21 cellular contexts compared by ENCODE assay signal in the genomic region with DNA sequence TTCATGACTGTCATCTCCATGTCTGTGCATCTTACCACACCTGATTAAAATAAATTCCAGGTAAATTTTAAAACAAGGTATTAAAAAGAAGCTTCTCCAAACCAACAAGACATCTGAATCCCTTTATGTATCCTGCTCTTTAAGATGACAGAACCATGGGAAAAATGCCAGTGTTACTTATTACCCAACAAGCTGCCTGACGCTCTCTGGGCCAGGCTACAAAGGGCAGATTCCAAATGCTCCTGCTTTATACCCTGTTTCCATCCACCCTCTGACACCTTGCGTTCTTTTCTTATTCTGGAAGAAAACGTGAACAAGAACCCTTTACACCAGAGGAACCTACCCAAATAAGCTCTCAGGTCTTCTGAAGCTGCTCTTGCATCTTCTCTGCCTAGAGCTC.
DNase-seq lines count a peak whose midpoint lies in the region; ATAC-seq and TF ChIP-seq lines count a peak whose summit lies in the region.
"Had no signal": no experiment of that assay in that cellular context is flagged by ENCODE, and none has a peak within 500 bp of the region (broad histone marks: within the 10 kb centered on the region; RNA-seq: fewer than 3 reads in every experiment).

No MANE protein-coding gene starts in this region.

- WGBS in right lobe of liver (ENCODE audit: insufficient coverage, low coverage, low lambda C conversion rate, missing lambda C conversion rate) = 23% methylated on average over 3 of the region's 3 CpGs

- H3K9me3 Mint-ChIP-seq in activated CD8-positive, alpha-beta memory T cell treated with anti-CD3 and anti-CD28 coated beads, Interleukin-2, amount 10 ng/mL, durations not matched to agents 7 days and 5 days (ENCODE audit: low read depth) = no peaks in the 10 kb centered on the region
- H3K9me3 Mint-ChIP-seq: CD8-positive, alpha-beta T cell had no signal

- no peaks in the 10 kb centered on the region for H3K36me3 Mint-ChIP-seq in activated CD8-positive, alpha-beta memory T cell treated with anti-CD3 and anti-CD28 coated beads, Interleukin-2, amount 10 ng/mL, durations not matched to agents 7 days and 5 days
- H3K36me3 Mint-ChIP-seq: CD4-positive, CD25-positive, alpha-beta regulatory T cell; CD8-positive, alpha-beta T cell had no signal

- H3K4me1 ChIP-seq in right lobe of liver = peaks cover 0 to 7% (median 0%) of the 10 kb centered on the region in 4 donors
- H3K4me1 ChIP-seq: BLaER1 had no signal

- no peaks in the 10 kb centered on the region for H3K9me3 ChIP-seq in right lobe of liver
- H3K9me3 ChIP-seq: BLaER1 had no signal

- no peak overlapping the region for H3K27ac Mint-ChIP-seq in activated CD8-positive, alpha-beta memory T cell treated with anti-CD3 and anti-CD28 coated beads, Interleukin-2, amount 10 ng/mL, durations not matched to agents 7 days and 5 days
- H3K27ac Mint-ChIP-seq: B cell; CD4-positive, CD25-positive, alpha-beta regulatory T cell; CD8-positive, alpha-beta T cell had no signal

- no peak for TF ChIP-seq POLR2A in right lobe of liver (IDR thresholded peaks at IDR 0.05)

- H3K4me3 ChIP-seq in right lobe of liver = no peak overlapping the region
- H3K4me3 ChIP-seq in dorsolateral prefrontal cortex = no peak overlapping the region
- H3K4me3 ChIP-seq: BLaER1, GM12878 had no signal

- no peak for ATAC-seq in activated CD8-positive, alpha-beta memory T cell treated with anti-CD3 and anti-CD28 coated beads, Interleukin-2, amount 10 ng/mL, durations not matched to agents 7 days and 5 days
- ATAC-seq in left lobe of liver (peak; percentile 95), right lobe of liver (peak; percentile 84 to 98 (median 91))
- ATAC-seq: CD8-positive, alpha-beta T cell; GM12878 had no signal

- TF ChIP-seq CTCF in right lobe of liver (IDR thresholded peaks at IDR 0.05) (no peak), dorsolateral prefrontal cortex (IDR thresholded peaks at IDR 0.05 in 54 of 56, conservative IDR thresholded peaks at IDR 0.05 in 2 of 56; ENCODE audit: low read depth in 1 of 56, partially characterized antibody in 56 of 56) (no peak)

- H3K36me3 ChIP-seq in right lobe of liver = no peaks in the 10 kb centered on the region
- H3K36me3 ChIP-seq: BLaER1 had no signal

- intact Hi-C loops in right lobe of liver (cut with DNase I) = no loop called here
- intact Hi-C loops in dorsolateral prefrontal cortex (cut with DNase I) = no loop called here

- H3K4me1 Mint-ChIP-seq in activated CD8-positive, alpha-beta memory T cell treated with anti-CD3 and anti-CD28 coated beads, Interleukin-2, amount 10 ng/mL, durations not matched to agents 7 days and 5 days = no peaks in the 10 kb centered on the region
- H3K4me1 Mint-ChIP-seq: CD4-positive, CD25-positive, alpha-beta regulatory T cell had no signal

- peaks cover 16% of the 10 kb centered on the region for H3K27me3 Mint-ChIP-seq in activated CD8-positive, alpha-beta memory T cell treated with anti-CD3 and anti-CD28 coated beads, Interleukin-2, amount 10 ng/mL, durations not matched to agents 7 days and 5 days
- H3K27me3 Mint-ChIP-seq: CD4-positive, CD25-positive, alpha-beta regulatory T cell had no signal

- DNase-seq in activated CD8-positive, alpha-beta memory T cell treated with anti-CD3 and anti-CD28 coated beads, Interleukin-2, amount 10 ng/mL, durations not matched to agents 7 days and 5 days = peak; percentile 9
- no peak for DNase-seq in activated CD8-positive, alpha-beta memory T cell treated with anti-CD3 and anti-CD28 coated beads, Interleukin-2, amount 50 U/mL, for 48 hours
- peak; percentile 59 for DNase-seq in left lobe of liver (ENCODE audit: low spot score)
- peak in 2 of 3 donors; percentile 20 to 55 for DNase-seq in right lobe of liver
- DNase-seq in T1000 (lab: John Stamatoyannopoulos, UW) = no peak
- DNase-seq in dorsolateral prefrontal cortex = no peak
- DNase-seq in NCI-H526 (lab: John Stamatoyannopoulos, UW) = no peak
- DNase-seq in SHP77 treated with DMSO at 0.1 percent for 48 hours (lab: John Stamatoyannopoulos, UW) = no peak
- DNase-seq: CD4-positive, CD25-positive, alpha-beta regulatory T cell; CD8-positive, alpha-beta T cell; DMS 273 treated with DMSO at 0.1 percent for 48 hours; DMS79; EL; GDM1; H7; HCEC 1CT had no signal

- H3K27me3 ChIP-seq in right lobe of liver (no peaks in the 10 kb centered on the region), dorsolateral prefrontal cortex (no peaks in the 10 kb centered on the region)
- H3K27me3 ChIP-seq: BLaER1 had no signal

- no peak overlapping the region for H3K27ac ChIP-seq in right lobe of liver
- H3K27ac ChIP-seq in dorsolateral prefrontal cortex = no peak overlapping the region
- H3K27ac ChIP-seq: 22Rv1, BLaER1, C4-2B had no signal

- H3K4me3 Mint-ChIP-seq in activated CD8-positive, alpha-beta memory T cell treated with anti-CD3 and anti-CD28 coated beads, Interleukin-2, amount 10 ng/mL, durations not matched to agents 7 days and 5 days = no peak overlapping the region
- H3K4me3 Mint-ChIP-seq: B cell; CD4-positive, CD25-positive, alpha-beta regulatory T cell; CD8-positive, alpha-beta T cell had no signal

- CTCF ChIA-PET in activated CD8-positive, alpha-beta memory T cell treated with anti-CD3 and anti-CD28 coated beads, Interleukin-2, amount 10 ng/mL, durations not matched to agents 7 days and 5 days (lab: Charles Lee) = no interaction called here

Comparison
In these comparisons a context has a peak if more than half of its experiments do, and no peak if none do; other contexts are left out.
1. DNase-seq: peak in activated CD8-positive, alpha-beta memory T cell treated with anti-CD3 and anti-CD28 coated beads, Interleukin-2, amount 10 ng/mL, durations not matched to agents 7 days and 5 days (single experiment), left lobe of liver (single experiment) and right lobe of liver (2 of 3); none in activated CD8-positive, alpha-beta memory T cell treated with anti-CD3 and anti-CD28 coated beads, Interleukin-2, amount 50 U/mL, for 48 hours (single experiment), T1000 (single experiment), dorsolateral prefrontal cortex (0 of 10), NCI-H526 (0 of 2) and SHP77 treated with DMSO at 0.1 percent for 48 hours (single experiment).